24 cellular contexts compared by ENCODE assay signal in genomic region chr4:125789018-125789417, GRCh38.
DNase-seq lines count a peak whose midpoint lies in the region; ATAC-seq lines count a peak whose summit lies in the region.
"Had no signal": no experiment of that assay in that cellular context is flagged by ENCODE, and none has a peak within 500 bp of the region (broad histone marks: within the 10 kb centered on the region; RNA-seq: fewer than 3 reads in every experiment).

No MANE protein-coding gene starts in this region.

- H3K4ac ChIP-seq in mesendoderm (ENCODE audit: low read depth, low read length): no peak overlapping the region

- H3K27me3 ChIP-seq in GM23248 (replicated peaks; ENCODE audit: insufficient read depth) (no peaks in the 10 kb centered on the region), mesendoderm (ENCODE audit: insufficient read depth, low read length, poor library complexity) (no peaks in the 10 kb centered on the region)
- H3K27me3 ChIP-seq: gastrocnemius medialis, sigmoid colon, suprapubic skin, upper lobe of right lung had no signal

- H3K9ac ChIP-seq in GM23248 (no peak overlapping the region), mesendoderm (ENCODE audit: low read length) (no peak overlapping the region)

- H3K9me2 ChIP-seq in GM23248 (ENCODE audit: insufficient read depth): no peaks in the 10 kb centered on the region

- no peak overlapping the region for H4K5ac ChIP-seq in mesendoderm (ENCODE audit: low read length)

- DNase-seq in GM23248 (no peak), NCI-H69 (lab: John Stamatoyannopoulos, UW) (peak; percentile 6), dedifferentiated amniotic fluid mesenchymal stem cell (ENCODE audit: extremely low spot score) (peak; percentile 31), mesendoderm (no peak), iPS-NIHi11 (ENCODE audit: low spot score) (no peak), superior temporal gyrus (ENCODE audit: extremely low spot score) (no peak)
- DNase-seq: activated CD4-positive, alpha-beta T cell treated with anti-CD3 and anti-CD28 coated beads for 4 hours; activated CD8-positive, alpha-beta memory T cell treated with anti-CD3 and anti-CD28 coated beads for 24 hours; activated effector memory CD4-positive, alpha-beta T cell treated with Interleukin-2 at 50 U/mL for 16 hours; activated naive CD8-positive, alpha-beta T cell treated with anti-CD3 and anti-CD28 coated beads, Interleukin-2, amount 10 ng/mL, durations not matched to agents 7 days and 5 days; CD4-positive, CD25-positive, alpha-beta regulatory T cell; gastrocnemius medialis; NCI-H1092; NCI-H187; NCI-H2227 treated with DMSO at 0.1 percent for 48 hours; NCI-H526 treated with DMSO at 0.1 percent for 48 hours; psoas muscle; sigmoid colon; stimulated activated CD4-positive, alpha-beta T cell treated with anti-CD3 and anti-CD28 coated beads, Interleukin-4, amount 100 ng/mL, for 4 hours; upper lobe of right lung had no signal

- H2BK5ac ChIP-seq in mesendoderm (ENCODE audit: low read length): no peak overlapping the region

- no peak overlapping the region for H2BK15ac ChIP-seq in mesendoderm (replicated peaks; ENCODE audit: low read depth)

- H3K79me1 ChIP-seq in mesendoderm (ENCODE audit: low read length): no peaks in the 10 kb centered on the region

- H3K27ac ChIP-seq in GM23248 (no peak overlapping the region), mesendoderm (ENCODE audit: low read depth, low read length) (no peak overlapping the region)
- H3K27ac ChIP-seq: gastrocnemius medialis, psoas muscle, RWPE1, sigmoid colon, suprapubic skin, upper lobe of right lung had no signal

- no peaks in the 10 kb centered on the region for H3K9me3 ChIP-seq in GM23248 (ENCODE audit: low read depth)
- H3K9me3 ChIP-seq: gastrocnemius medialis, psoas muscle, sigmoid colon, suprapubic skin, upper lobe of right lung had no signal

- no peaks in the 10 kb centered on the region for H4K20me1 ChIP-seq in GM23248 (ENCODE audit: insufficient read depth)

- H3K79me2 ChIP-seq in GM23248 (ENCODE audit: insufficient read depth): no peaks in the 10 kb centered on the region
- H3K79me2 ChIP-seq in mesendoderm (ENCODE audit: control insufficient read depth, insufficient read depth, low read length): no peaks in the 10 kb centered on the region

- no peak overlapping the region for H3K56ac ChIP-seq in mesendoderm (ENCODE audit: low read length)

- H2BK120ac ChIP-seq in mesendoderm (ENCODE audit: low read depth, low read length): peak overlapping the region; percentile 67

- no peak for ATAC-seq in HG02970 (IDR thresholded peaks at IDR 0.05; ENCODE audit: low FRiP score, unreplicated experiment)
- ATAC-seq: gastrocnemius medialis; psoas muscle; stimulated activated memory B cell treated with anti-CD40 and anti-IgM and Interleukin-4, amounts not matched to agents 10 μg/mL and 1 μg/mL and 100 μg/mL, for 72 hours; upper lobe of right lung had no signal

- H2AFZ ChIP-seq in GM23248: peak overlapping the region; percentile 42

- H3K4me1 ChIP-seq in GM23248 (ENCODE audit: insufficient read depth) (no peaks in the 10 kb centered on the region), mesendoderm (ENCODE audit: control insufficient read depth, low read depth, low read length) (no peaks in the 10 kb centered on the region)
- H3K4me1 ChIP-seq: gastrocnemius medialis, psoas muscle, sigmoid colon, suprapubic skin, upper lobe of right lung had no signal

- H3K36me3 ChIP-seq in GM23248 (ENCODE audit: low read depth): no peaks in the 10 kb centered on the region
- no peaks in the 10 kb centered on the region for H3K36me3 ChIP-seq in mesendoderm (ENCODE audit: control insufficient read depth, insufficient read depth, low read length)
- H3K36me3 ChIP-seq: gastrocnemius medialis, sigmoid colon, suprapubic skin, upper lobe of right lung had no signal

- H3K4me3 ChIP-seq in GM23248 (no peak overlapping the region), mesendoderm (ENCODE audit: low read length) (no peak overlapping the region)
- H3K4me3 ChIP-seq: gastrocnemius medialis, psoas muscle, sigmoid colon, suprapubic skin, upper lobe of right lung had no signal

- no peak overlapping the region for H4K8ac ChIP-seq in mesendoderm (ENCODE audit: low read depth, low read length)

- no peak overlapping the region for H3K23ac ChIP-seq in mesendoderm (ENCODE audit: low read length)

- no peak overlapping the region for H3K18ac ChIP-seq in mesendoderm (ENCODE audit: low read length)

- H2AK5ac ChIP-seq in mesendoderm (ENCODE audit: low read length): no peak overlapping the region

- no peaks in the 10 kb centered on the region for H3F3A ChIP-seq in GM23248 (ENCODE audit: insufficient read depth)

- in situ Hi-C loops in GM23248 (cut with MboI): no loop called here

- H3K4me2 ChIP-seq in GM23248 (ENCODE audit: unreplicated experiment) (no peak overlapping the region), mesendoderm (ENCODE audit: low read length) (no peak overlapping the region)

Comparison
In these comparisons a context has a peak if more than half of its experiments do, and no peak if none do; other contexts are left out.
1. DNase-seq: peak in NCI-H69 (single experiment) and dedifferentiated amniotic fluid mesenchymal stem cell (single experiment); none in GM23248 (single experiment), mesendoderm (single experiment), iPS-NIHi11 (single experiment) and superior temporal gyrus (single experiment).